ENCODE assay signal across 11 cellular contexts in the genomic region with DNA sequence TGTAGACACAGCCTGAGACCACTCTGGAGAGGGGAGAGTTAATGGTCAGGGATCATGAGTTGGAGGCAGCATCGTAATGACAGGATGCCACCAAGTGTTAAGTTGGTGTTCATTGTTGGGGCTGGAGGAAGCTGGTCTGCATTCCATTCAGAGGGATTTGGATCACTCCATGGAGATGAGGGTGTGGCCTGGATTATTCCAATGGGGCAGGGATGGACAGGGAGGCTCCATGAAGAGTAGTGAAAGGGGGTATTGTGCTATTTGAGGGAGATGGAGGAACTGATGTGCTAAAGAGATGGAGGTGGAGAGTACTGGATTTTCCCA. TPM values are rescaled to one million over a fixed set of nuclear protein-coding genes. Genes with fewer than 3 reads are reported as not detected.
DNase-seq lines count a peak whose midpoint lies in the region; ATAC-seq and TF ChIP-seq lines count a peak whose summit lies in the region.
"Had no signal": no experiment of that assay in that cellular context is flagged by ENCODE, and none has a peak within 500 bp of the region (broad histone marks: within the 10 kb centered on the region; RNA-seq: fewer than 3 reads in every experiment).

No MANE protein-coding gene starts in this region.

- no peaks in the 10 kb centered on the region for H3K27me3 Mint-ChIP-seq in CD4-positive, CD25-positive, alpha-beta regulatory T cell
- H3K27me3 Mint-ChIP-seq: IgD-negative memory B cell had no signal

- H3K9me3 ChIP-seq in CD4-positive, CD25-positive, alpha-beta regulatory T cell (ENCODE audit: control insufficient read depth in 2 of 2, low read length in 2 of 2), result no peaks in the 10 kb centered on the region

- H3K27me3 ChIP-seq in CD4-positive, CD25-positive, alpha-beta regulatory T cell (ENCODE audit: control insufficient read depth, insufficient read depth, low read length), result no peaks in the 10 kb centered on the region

- H3K27ac Mint-ChIP-seq in CD4-positive, CD25-positive, alpha-beta regulatory T cell, result peak overlapping the region in 2 of 3 donors; percentile 70 to 81
- H3K27ac Mint-ChIP-seq: IgD-negative memory B cell had no signal

- no peak for ATAC-seq in CD4-positive, CD25-positive, alpha-beta regulatory T cell (ENCODE audit: low read depth in 2 of 2)
- no peak for ATAC-seq in GM21528 (IDR thresholded peaks at IDR 0.05; ENCODE audit: low FRiP score, unreplicated experiment)

- no peak overlapping the region for H3K4me3 Mint-ChIP-seq in CD4-positive, CD25-positive, alpha-beta regulatory T cell
- H3K4me3 Mint-ChIP-seq: IgD-negative memory B cell had no signal

- H3K36me3 Mint-ChIP-seq in CD4-positive, CD25-positive, alpha-beta regulatory T cell, result peaks cover 19% of the 10 kb centered on the region

- DNase-seq in CD4-positive, CD25-positive, alpha-beta regulatory T cell, result no peak
- peak; percentile 32 for DNase-seq in HS-5 (ENCODE audit: low read depth)
- peak; percentile 44 to 70 for DNase-seq in cardiac fibroblast (ENCODE audit: low read depth in 2 of 2)
- peak; percentile 73 to 93 for DNase-seq in lung microvascular endothelial cell (ENCODE audit: low read depth in 2 of 2)
- DNase-seq in Kasumi-1 (lab: John Stamatoyannopoulos, UW), result no peak
- DNase-seq in KG1 (lab: John Stamatoyannopoulos, UW), result no peak
- no peak for DNase-seq in DMS53 treated with DMSO at 0.1 percent for 48 hours (lab: John Stamatoyannopoulos, UW; ENCODE audit: unreplicated experiment)
- DNase-seq: activated naive CD4-positive, alpha-beta T cell treated with Interleukin-2 at 50 U/mL for 16 hours had no signal

- no peak for TF ChIP-seq CTCF in cardiac fibroblast (IDR thresholded peaks at IDR 0.05; ENCODE audit: low read depth, low read length)

- no peaks in the 10 kb centered on the region for H3K36me3 ChIP-seq in CD4-positive, CD25-positive, alpha-beta regulatory T cell (ENCODE audit: control insufficient read depth, insufficient read depth, low read length)

- H3K4me1 ChIP-seq in CD4-positive, CD25-positive, alpha-beta regulatory T cell (ENCODE audit: control insufficient read depth, insufficient read depth, low read length, poor library complexity, severe bottlenecking), result no peaks in the 10 kb centered on the region

- no peak overlapping the region for H3K4me3 ChIP-seq in CD4-positive, CD25-positive, alpha-beta regulatory T cell (ENCODE audit: low read depth, low read length)
- no peak overlapping the region for H3K4me3 ChIP-seq in cardiac fibroblast (replicated peaks in 1 of 2; ENCODE audit: low read depth in 2 of 2, low read length in 2 of 2)
- H3K4me3 ChIP-seq: SK-N-MC had no signal

- H3K27ac ChIP-seq in CD4-positive, CD25-positive, alpha-beta regulatory T cell (ENCODE audit: insufficient read depth, low read length, poor library complexity, severe bottlenecking), result no peak overlapping the region

- no peaks in the 10 kb centered on the region for H3K9me3 Mint-ChIP-seq in CD4-positive, CD25-positive, alpha-beta regulatory T cell
- H3K9me3 Mint-ChIP-seq: IgD-negative memory B cell had no signal

- peaks cover 0 to 5% (median 4%) of the 10 kb centered on the region in 4 donors for H3K4me1 Mint-ChIP-seq in CD4-positive, CD25-positive, alpha-beta regulatory T cell
- H3K4me1 Mint-ChIP-seq: IgD-negative memory B cell had no signal

RNA-seq across cellular contexts. Expression of a gene that starts 1.1 kb away (rescaled TPM):
- 2.3 TPM for total RNA-seq in CD4-positive, CD25-positive, alpha-beta regulatory T cell
- not detected for polyA plus RNA-seq in CD4-positive, CD25-positive, alpha-beta regulatory T cell
- total RNA-seq in lung microvascular endothelial cell, result 1.6 and 2.0 TPM in 2 replicates
- polyA plus RNA-seq: IgD-negative memory B cell had no signal

RNA-seq across cellular contexts. Expression of a gene that starts 13.5 kb away (rescaled TPM):
- 6.8 TPM for total RNA-seq in CD4-positive, CD25-positive, alpha-beta regulatory T cell
- polyA plus RNA-seq in CD4-positive, CD25-positive, alpha-beta regulatory T cell, result 1 to 10 TPM in 3 of 4 donors, under 1 TPM in 1; 0.91 to 1.2 (median 1.2) TPM
- under 0.01 and 0.40 TPM in 2 replicates for total RNA-seq in lung microvascular endothelial cell

RNA-seq across cellular contexts. Expression of a gene that starts 23.8 kb away (rescaled TPM):
- total RNA-seq in CD4-positive, CD25-positive, alpha-beta regulatory T cell, result 17.4 TPM
- 1 to 10 TPM; 1.2 to 3.3 (median 1.3) TPM for polyA plus RNA-seq in CD4-positive, CD25-positive, alpha-beta regulatory T cell
- total RNA-seq in lung microvascular endothelial cell, result 1.4 and 2.6 TPM in 2 replicates

RNA-seq across cellular contexts. Expression of a gene that starts 27.2 kb away (rescaled TPM):
- total RNA-seq in CD4-positive, CD25-positive, alpha-beta regulatory T cell, result 192 TPM
- 100 to 1,000 TPM; 481 to 771 (median 621) TPM for polyA plus RNA-seq in CD4-positive, CD25-positive, alpha-beta regulatory T cell
- 469 and 552 TPM in 2 replicates for total RNA-seq in lung microvascular endothelial cell

RNA-seq across cellular contexts. Expression of a gene that starts 32.0 kb away (rescaled TPM):
- 63.4 TPM for total RNA-seq in CD4-positive, CD25-positive, alpha-beta regulatory T cell
- polyA plus RNA-seq in CD4-positive, CD25-positive, alpha-beta regulatory T cell, result 10 to 100 TPM; 27.1 to 45.1 (median 29.9) TPM
- 36.3 and 39.0 TPM in 2 replicates for total RNA-seq in lung microvascular endothelial cell

Comparison
In these comparisons a context has a peak if more than half of its experiments do, and no peak if none do; other contexts are left out.
1. DNase-seq: peak in HS-5 (single experiment), cardiac fibroblast (2 of 2) and lung microvascular endothelial cell (2 of 2); none in CD4-positive, CD25-positive, alpha-beta regulatory T cell (0 of 3), Kasumi-1 (0 of 2), KG1 (single experiment) and DMS53 treated with DMSO at 0.1 percent for 48 hours (single experiment).